ENCODE assay signal across 33 cellular contexts in the genomic region with DNA sequence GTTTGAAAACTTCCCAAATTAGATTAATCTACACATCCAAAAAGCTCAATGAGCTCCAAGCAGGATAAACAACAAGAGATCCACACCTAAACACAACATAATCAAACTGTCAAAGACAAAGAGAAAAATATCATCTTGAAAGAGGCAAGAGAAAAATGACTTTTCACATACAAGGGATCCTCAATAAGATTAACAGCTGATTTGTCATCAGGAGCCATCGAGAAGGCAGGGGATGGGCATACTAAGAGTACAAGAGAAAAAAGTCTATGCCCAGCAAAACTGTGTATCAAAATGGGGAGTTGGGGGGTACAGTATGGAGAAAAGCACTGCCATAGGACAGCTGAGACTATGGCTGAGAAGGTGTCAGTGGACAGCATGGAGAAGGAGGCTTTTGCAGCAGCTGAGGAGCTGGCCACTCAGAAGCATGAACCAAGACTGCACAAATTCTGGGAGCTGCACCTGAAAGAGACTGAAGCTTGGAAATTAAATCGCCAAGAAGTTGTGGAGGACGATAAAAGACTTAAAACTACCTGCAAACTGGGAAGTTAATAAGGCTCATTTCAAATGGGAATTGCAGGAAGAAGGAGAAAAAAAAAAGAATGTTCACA. TPM values are rescaled to one million over a fixed set of nuclear protein-coding genes. Genes with fewer than 3 reads are reported as not detected.
"Had no signal": no experiment of that assay in that cellular context is flagged by ENCODE, and none has a peak within 500 bp of the region (broad histone marks: within the 10 kb centered on the region; RNA-seq: fewer than 3 reads in every experiment).

No MANE protein-coding gene starts in this region.

- H3K4me3 ChIP-seq: adrenal gland, body of pancreas, gastrocnemius medialis, heart left ventricle had no signal

- H3K4me1 ChIP-seq: adrenal gland, body of pancreas, foreskin keratinocyte, heart left ventricle had no signal

- H3K27ac ChIP-seq: adrenal gland, body of pancreas, foreskin keratinocyte, gastrocnemius medialis, heart left ventricle had no signal

- H3K4me3 Mint-ChIP-seq: activated CD4-positive, alpha-beta memory T cell treated with anti-CD3 and anti-CD28 coated beads, Interleukin-2, amount 10 ng/mL, durations not matched to agents 7 days and 5 days; activated CD4-positive, alpha-beta T cell treated with anti-CD3 and anti-CD28 coated beads, Interleukin-2, amount 10 ng/mL, durations not matched to agents 7 days and 5 days; activated naive CD4-positive, alpha-beta T cell treated with anti-CD3 and anti-CD28 coated beads for 36 hours; activated naive CD4-positive, alpha-beta T cell treated with anti-CD3 and anti-CD28 coated beads, Interleukin-2, amount 50 U/mL, for 24 hours; activated naive CD8-positive, alpha-beta T cell treated with anti-CD3 and anti-CD28 coated beads for 36 hours; activated naive CD8-positive, alpha-beta T cell treated with anti-CD3 and anti-CD28 coated beads, Interleukin-2, amount 50 U/mL, for 24 hours; activated T-cell treated with anti-CD3 and anti-CD28 coated beads, Interleukin-2, amount 50 U/mL, for 4 hours; activated T-helper 1 cell treated with anti-CD3 and anti-CD28 coated beads, Interleukin-12 subunit alpha, Interleukin-12 subunit beta, Interleukin-2, Interleukin-4 antibody, amounts not matched to agents 30 ng/mL and 10 ng/mL and 1 ng/mL, durations not matched to agents 14 hours and 24 hours and 36 hours; effector memory CD8-positive, alpha-beta T cell had no signal

- DNase-seq: activated CD4-positive, alpha-beta memory T cell treated with anti-CD3 and anti-CD28 coated beads, Interleukin-2, amount 10 ng/mL, durations not matched to agents 7 days and 5 days; activated CD4-positive, alpha-beta T cell treated with anti-CD3 and anti-CD28 coated beads for 1 hour; activated CD4-positive, alpha-beta T cell treated with anti-CD3 and anti-CD28 coated beads for 4 hours; activated CD4-positive, alpha-beta T cell treated with anti-CD3 and anti-CD28 coated beads, Interleukin-2, amount 10 ng/mL, durations not matched to agents 7 days and 5 days; activated CD4-positive, alpha-beta T cell treated with anti-CD3 and anti-CD28 coated beads, Interleukin-2, amount 50 U/mL, for 4 hours; activated CD8-positive, alpha-beta memory T cell treated with anti-CD3 and anti-CD28 coated beads, Interleukin-2, amount 50 U/mL, for 48 hours; activated effector memory CD4-positive, alpha-beta T cell treated with anti-CD3 and anti-CD28 coated beads, Interleukin-2, amount 50 U/mL, for 16 hours; activated naive CD4-positive, alpha-beta T cell treated with anti-CD3 and anti-CD28 coated beads for 36 hours; activated naive CD8-positive, alpha-beta T cell treated with anti-CD3 and anti-CD28 coated beads for 36 hours; activated naive CD8-positive, alpha-beta T cell treated with anti-CD3 and anti-CD28 coated beads, Interleukin-2, amount 50 U/mL, for 24 hours; activated T-cell treated with anti-CD3 and anti-CD28 coated beads for 4 hours; activated T-cell treated with anti-CD3 and anti-CD28 coated beads, Interleukin-2, amount 50 U/mL, for 4 hours; adrenal gland; amygdala; aorta; body of pancreas; caudate nucleus; cortex of kidney; dermis blood vessel endothelial cell; effector CD4-positive, alpha-beta T cell; effector memory CD8-positive, alpha-beta T cell; foreskin keratinocyte; gastrocnemius medialis; glutamatergic neuron; heart left ventricle; T-helper 2 cell had no signal

- FAIRE-seq: colon, endometrium had no signal

- ATAC-seq: activated naive CD8-positive, alpha-beta T cell treated with anti-CD3 and anti-CD28 coated beads, Interleukin-2, amount 50 U/mL, for 24 hours; activated T-cell treated with anti-CD3 and anti-CD28 coated beads, Interleukin-2, amount 50 U/mL, for 4 hours; body of pancreas; effector memory CD8-positive, alpha-beta T cell; esophagus mucosa; foreskin keratinocyte; heart left ventricle had no signal

- H3K4me1 Mint-ChIP-seq: activated naive CD8-positive, alpha-beta T cell treated with anti-CD3 and anti-CD28 coated beads, Interleukin-2, amount 50 U/mL, for 24 hours had no signal

- H3K27me3 Mint-ChIP-seq: activated CD4-positive, alpha-beta memory T cell treated with anti-CD3 and anti-CD28 coated beads, Interleukin-2, amount 10 ng/mL, durations not matched to agents 7 days and 5 days; activated CD4-positive, alpha-beta T cell treated with anti-CD3 and anti-CD28 coated beads, Interleukin-2, amount 10 ng/mL, durations not matched to agents 7 days and 5 days; activated naive CD4-positive, alpha-beta T cell treated with anti-CD3 and anti-CD28 coated beads, Interleukin-2, amount 50 U/mL, for 24 hours; activated naive CD8-positive, alpha-beta T cell treated with anti-CD3 and anti-CD28 coated beads for 36 hours; activated naive CD8-positive, alpha-beta T cell treated with anti-CD3 and anti-CD28 coated beads, Interleukin-2, amount 50 U/mL, for 24 hours; effector memory CD8-positive, alpha-beta T cell had no signal

- H3K27ac Mint-ChIP-seq: activated CD4-positive, alpha-beta memory T cell treated with anti-CD3 and anti-CD28 coated beads, Interleukin-2, amount 10 ng/mL, durations not matched to agents 7 days and 5 days; activated CD4-positive, alpha-beta T cell treated with anti-CD3 and anti-CD28 coated beads, Interleukin-2, amount 10 ng/mL, durations not matched to agents 7 days and 5 days; activated naive CD4-positive, alpha-beta T cell treated with anti-CD3 and anti-CD28 coated beads for 36 hours; activated naive CD4-positive, alpha-beta T cell treated with anti-CD3 and anti-CD28 coated beads, Interleukin-2, amount 50 U/mL, for 24 hours; activated naive CD8-positive, alpha-beta T cell treated with anti-CD3 and anti-CD28 coated beads for 36 hours; activated naive CD8-positive, alpha-beta T cell treated with anti-CD3 and anti-CD28 coated beads, Interleukin-2, amount 50 U/mL, for 24 hours; activated T-helper 1 cell treated with anti-CD3 and anti-CD28 coated beads, Interleukin-12 subunit alpha, Interleukin-12 subunit beta, Interleukin-2, Interleukin-4 antibody, amounts not matched to agents 30 ng/mL and 10 ng/mL and 1 ng/mL, durations not matched to agents 14 hours and 24 hours and 36 hours; activated T-helper 2 cell treated with anti-CD3 and anti-CD28 coated beads, Interferon-gamma antibody, Interleukin-2, Interleukin-4, amounts not matched to agents 10 μg/mL and 5 μg/mL and 100 μg/mL, durations not matched to agents 14 hours and 24 hours and 36 hours; effector memory CD8-positive, alpha-beta T cell had no signal

- H3K27me3 ChIP-seq: adrenal gland, body of pancreas, foreskin keratinocyte, gastrocnemius medialis, heart left ventricle had no signal

RNA-seq across cellular contexts. Expression of a gene that starts 52.4 kb away (rescaled TPM):
- total RNA-seq: activated CD4-positive, alpha-beta memory T cell treated with anti-CD3 and anti-CD28 coated beads, Interleukin-2, amount 10 ng/mL, durations not matched to agents 7 days and 5 days; activated CD4-positive, alpha-beta T cell treated with anti-CD3 and anti-CD28 coated beads, Interleukin-2, amount 10 ng/mL, durations not matched to agents 7 days and 5 days; activated naive CD4-positive, alpha-beta T cell treated with anti-CD3 and anti-CD28 coated beads for 36 hours; activated T-helper 2 cell treated with anti-CD3 and anti-CD28 coated beads, Interferon-gamma antibody, Interleukin-2, Interleukin-4, amounts not matched to agents 10 μg/mL and 5 μg/mL and 100 μg/mL, durations not matched to agents 14 hours and 24 hours and 36 hours; dermis blood vessel endothelial cell; T-helper 1 cell treated with Interleukin-12 subunit alpha and Interleukin-12 subunit beta and Interleukin-4 antibody, amounts not matched to agents 30 ng/mL and 1 ng/mL, for 36 hours had no signal
- polyA plus RNA-seq: aorta had no signal
